In genomic region chr11:108009497-108010360, GRCh38 we compare ENCODE assay signal across 8 cellular contexts. TPM values are rescaled to one million over a fixed set of nuclear protein-coding genes. Genes with fewer than 3 reads are reported as not detected.
DNase-seq lines count a peak whose midpoint lies in the region; ATAC-seq and TF ChIP-seq lines count a peak whose summit lies in the region.

No MANE protein-coding gene starts in this region.

- no peaks in the 10 kb centered on the region for H3K9me3 Mint-ChIP-seq in T-helper 1 cell treated with Interleukin-12 subunit alpha and Interleukin-12 subunit beta and Interleukin-4 antibody, amounts not matched to agents 30 μg/mL and 1 μg/mL, for 36 hours
- H3K9me3 Mint-ChIP-seq in T-cell = no peaks in the 10 kb centered on the region
- no peaks in the 10 kb centered on the region for H3K9me3 Mint-ChIP-seq in naive thymus-derived CD4-positive, alpha-beta T cell

- DNase-seq in T-helper 1 cell = no peak
- DNase-seq in T-cell = peak in 1 of 34 experiments; percentile 3
- no peak for DNase-seq in esophagus muscularis mucosa (ENCODE audit: extremely low spot score)
- peak in 5 of 9 donors; percentile 1 to 24 (median 8) for DNase-seq in naive thymus-derived CD4-positive, alpha-beta T cell
- DNase-seq in effector CD4-positive, alpha-beta T cell = no peak
- no peak for DNase-seq in NCI-H510A treated with DMSO at 0.1 percent for 48 hours (lab: John Stamatoyannopoulos, UW)

- TF ChIP-seq POLR2A in esophagus muscularis mucosa (IDR thresholded peaks at IDR 0.05; ENCODE audit: low read depth) = no peak

- H3K4me1 ChIP-seq in esophagus muscularis mucosa = peaks cover 27 to 58% (median 47%) of the 10 kb centered on the region in 4 donors
- peaks cover 15 to 25% of the 10 kb centered on the region in 2 donors for H3K4me1 ChIP-seq in naive thymus-derived CD4-positive, alpha-beta T cell (ENCODE audit: control insufficient read depth in 2 of 2, insufficient read depth in 2 of 2, low read length in 2 of 2)

- no peak for TF ChIP-seq EP300 in esophagus muscularis mucosa (IDR thresholded peaks at IDR 0.05)

- CTCF ChIA-PET in T-cell (lab: Charles Lee) = interaction anchor here (0.5 to 1.9 kb wide), 12 partner anchors 10 to 655 kb away, joined by 3 to 13 read pairs (median 5); partner anchors contain the start of gene DDX10 (in 1 of the 2)
- CTCF ChIA-PET in naive thymus-derived CD4-positive, alpha-beta T cell (lab: Charles Lee) = interaction anchor here (0.9 to 1.5 kb wide), 3 partner anchors 10 to 650 kb away, joined by 3 to 5 read pairs (median 3); no protein-coding TSS in a partner anchor

- 2% methylated on average over 28 of the region's 31 CpGs for WGBS in esophagus muscularis mucosa

- ATAC-seq in HG02885 (IDR thresholded peaks at IDR 0.05; ENCODE audit: poor library complexity, unreplicated experiment) (peak; percentile 10), T-cell (replicated peaks in 1 of 4) (no peak)
- no peak for ATAC-seq in naive thymus-derived CD4-positive, alpha-beta T cell

- peak overlapping the region; percentile 83 to 93 (median 90) for H3K4me3 ChIP-seq in esophagus muscularis mucosa
- peak overlapping the region; percentile 94 for H3K4me3 ChIP-seq in naive thymus-derived CD4-positive, alpha-beta T cell (ENCODE audit: low read length)

- POLR2A ChIA-PET in T-cell (lab: Charles Lee) = interaction anchor here (0.5 to 1.2 kb wide), 2 partner anchors 125 to 552 kb away, joined by 4 to 7 read pairs; partner anchors contain the start of gene CWF19L2 (in 1 of the 2)
- POLR2A ChIA-PET in naive thymus-derived CD4-positive, alpha-beta T cell (lab: Charles Lee) = interaction anchor here (0.9 to 1.7 kb wide), 5 partner anchors 24 to 655 kb away, joined by 3 to 10 read pairs (median 5); partner anchors contain the start of genes C11orf65, CWF19L2 and DDX10

- H3K27ac ChIP-seq in esophagus muscularis mucosa (replicated peaks in 1 of 4) = peak overlapping the region; percentile 93 to 98 (median 98)
- H3K27ac ChIP-seq in naive thymus-derived CD4-positive, alpha-beta T cell (ENCODE audit: low read depth, low read length) = peak overlapping the region; percentile 94

- H3K27ac Mint-ChIP-seq in T-helper 1 cell treated with Interleukin-12 subunit alpha and Interleukin-12 subunit beta and Interleukin-4 antibody, amounts not matched to agents 30 μg/mL and 1 μg/mL, for 36 hours = peak overlapping the region; percentile 92
- H3K27ac Mint-ChIP-seq in T-cell = peak overlapping the region; percentile 93 to 95
- H3K27ac Mint-ChIP-seq in naive thymus-derived CD4-positive, alpha-beta T cell = peak overlapping the region; percentile 94 to 99 (median 96)

- no peak for TF ChIP-seq CTCF in esophagus muscularis mucosa (IDR thresholded peaks at IDR 0.05)

- peaks cover 4% of the 10 kb centered on the region for H3K36me3 Mint-ChIP-seq in T-helper 1 cell treated with Interleukin-12 subunit alpha and Interleukin-12 subunit beta and Interleukin-4 antibody, amounts not matched to agents 30 μg/mL and 1 μg/mL, for 36 hours (ENCODE audit: low read depth)
- H3K36me3 Mint-ChIP-seq in T-cell = no peaks in the 10 kb centered on the region
- H3K36me3 Mint-ChIP-seq in naive thymus-derived CD4-positive, alpha-beta T cell = peaks cover 0 to 3% (median 0%) of the 10 kb centered on the region in 5 donors

- H3K9me3 ChIP-seq in esophagus muscularis mucosa = no peaks in the 10 kb centered on the region
- no peaks in the 10 kb centered on the region for H3K9me3 ChIP-seq in naive thymus-derived CD4-positive, alpha-beta T cell (ENCODE audit: control insufficient read depth in 2 of 3, low read length in 3 of 3)

- intact Hi-C loops in esophagus muscularis mucosa (cut with DNase I) = no loop called here
- intact Hi-C loops in naive thymus-derived CD4-positive, alpha-beta T cell (cut with micrococcal nuclease) = loop anchor here (1.0 to 5.0 kb wide), 14 partner anchors 61 to 1987 kb away; partner anchors contain the start of genes ATM (in 2 of the 2), CWF19L2 (in 2 of the 2), NPAT (in 2 of the 2) and AASDHPPT (in 1 of the 2)

- H3K27me3 ChIP-seq in esophagus muscularis mucosa = no peaks in the 10 kb centered on the region
- no peaks in the 10 kb centered on the region for H3K27me3 ChIP-seq in naive thymus-derived CD4-positive, alpha-beta T cell (ENCODE audit: control insufficient read depth in 2 of 2, insufficient read depth in 2 of 2, low read length in 2 of 2)

- peaks cover 15% of the 10 kb centered on the region for H3K4me1 Mint-ChIP-seq in T-helper 1 cell treated with Interleukin-12 subunit alpha and Interleukin-12 subunit beta and Interleukin-4 antibody, amounts not matched to agents 30 μg/mL and 1 μg/mL, for 36 hours (ENCODE audit: low read depth)
- H3K4me1 Mint-ChIP-seq in T-cell = peaks cover 8 to 26% (median 12%) of the 10 kb centered on the region in 3 donors
- H3K4me1 Mint-ChIP-seq in naive thymus-derived CD4-positive, alpha-beta T cell = peaks cover 7 to 18% (median 12%) of the 10 kb centered on the region in 7 donors

- H3K36me3 ChIP-seq in esophagus muscularis mucosa = no peaks in the 10 kb centered on the region
- H3K36me3 ChIP-seq in naive thymus-derived CD4-positive, alpha-beta T cell (ENCODE audit: control insufficient read depth in 2 of 3, insufficient read depth in 3 of 3, low read length in 3 of 3) = peaks cover 0 to 9% (median 0%) of the 10 kb centered on the region in 3 experiments

- no peaks in the 10 kb centered on the region for H3K27me3 Mint-ChIP-seq in T-helper 1 cell treated with Interleukin-12 subunit alpha and Interleukin-12 subunit beta and Interleukin-4 antibody, amounts not matched to agents 30 μg/mL and 1 μg/mL, for 36 hours (ENCODE audit: low read depth)
- H3K27me3 Mint-ChIP-seq in T-cell = no peaks in the 10 kb centered on the region
- no peaks in the 10 kb centered on the region for H3K27me3 Mint-ChIP-seq in naive thymus-derived CD4-positive, alpha-beta T cell

- peak overlapping the region; percentile 97 for H3K4me3 Mint-ChIP-seq in T-helper 1 cell treated with Interleukin-12 subunit alpha and Interleukin-12 subunit beta and Interleukin-4 antibody, amounts not matched to agents 30 μg/mL and 1 μg/mL, for 36 hours
- H3K4me3 Mint-ChIP-seq in T-cell = peak overlapping the region in 2 of 3 donors; percentile 98 to 99
- H3K4me3 Mint-ChIP-seq in naive thymus-derived CD4-positive, alpha-beta T cell = peak overlapping the region in 9 of 10 donors; percentile 89 to 100 (median 99)

RNA-seq across cellular contexts. Expression of gene CUL5, which starts 1.0 kb away (rescaled TPM):
- total RNA-seq in T-cell (10 to 100 TPM; 36.2 to 50.6 (median 42.7) TPM), esophagus muscularis mucosa (10 to 100 TPM; 23.4 to 28.1 (median 26.3) TPM)
- 10 to 100 TPM; 32.3 to 59.7 (median 39.2) TPM for total RNA-seq in naive thymus-derived CD4-positive, alpha-beta T cell
- polyA plus RNA-seq in naive thymus-derived CD4-positive, alpha-beta T cell = 10 to 100 TPM; 38.3 to 40.7 TPM

Comparison
In these comparisons a context has a peak if more than half of its experiments do, and no peak if none do; other contexts are left out.
1. DNase-seq: peak in naive thymus-derived CD4-positive, alpha-beta T cell (5 of 9); none in T-helper 1 cell (0 of 5), esophagus muscularis mucosa (single experiment), effector CD4-positive, alpha-beta T cell (single experiment) and NCI-H510A treated with DMSO at 0.1 percent for 48 hours (single experiment).
2. Peak in every context shown above with its lines, with median percentiles within 50 percentile points of each other: H3K27ac Mint-ChIP-seq and H3K4me3 Mint-ChIP-seq.